ENCODE assay signal across 1 cellular context in the genomic region with DNA sequence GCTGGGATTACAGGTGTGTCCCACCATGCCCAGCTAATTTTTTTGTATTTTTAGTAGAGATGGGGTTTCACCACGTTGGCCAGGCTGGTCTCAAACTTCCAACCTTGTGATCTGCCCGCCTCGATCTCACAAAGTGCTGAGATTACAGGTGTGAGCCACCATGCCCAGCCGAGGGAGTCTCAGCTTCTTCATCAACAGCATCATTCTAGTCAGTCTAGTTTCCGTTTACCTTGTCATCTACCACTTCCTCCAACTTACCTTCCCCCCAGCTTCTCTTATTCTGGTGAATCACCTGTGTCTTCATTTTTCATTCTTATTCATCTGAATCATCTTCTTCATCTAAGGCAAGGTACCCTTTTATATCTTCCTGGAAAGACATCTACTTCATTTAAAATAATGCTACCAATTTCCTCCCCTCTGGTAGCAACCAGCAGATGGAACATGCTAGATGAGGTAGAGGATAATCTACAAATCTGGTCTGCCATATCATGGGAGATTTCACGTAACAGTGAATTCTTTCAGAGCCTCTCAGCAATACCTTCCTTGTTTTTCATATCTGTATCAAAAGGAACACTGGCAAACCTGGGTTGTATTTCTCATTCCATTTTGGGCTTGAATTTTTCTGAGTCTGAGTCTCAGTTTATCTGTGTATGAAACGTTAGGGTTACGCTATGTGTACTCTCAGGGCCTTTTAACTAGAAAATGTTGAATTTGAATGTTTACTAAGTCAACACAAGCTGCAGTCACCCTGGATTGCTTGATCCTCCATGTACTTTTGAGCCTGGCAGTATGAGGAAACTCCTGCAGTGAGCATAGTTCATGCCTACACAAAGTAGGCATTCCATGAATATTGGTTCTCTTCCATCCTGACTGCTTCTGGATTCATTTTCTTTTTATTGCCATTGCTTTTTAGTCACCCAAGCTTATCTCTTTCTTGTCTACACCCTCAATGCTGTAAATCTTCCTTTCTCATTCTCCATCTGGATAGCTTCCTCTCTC.
A peak's percentile ranks its signal among the peaks of the same experiment; 100 is the strongest.
TF ChIP-seq lines count a peak whose summit lies in the region.

No MANE protein-coding gene starts in this region.

TF ChIP-seq in HepG2, 621 proteins besides CTCF, POLR2A, EP300 and RAD21 (continued from another document and continues in another):
- TF ChIP-seq PAWR (CRISPR knock-in tag; IDR thresholded peaks at IDR 0.05; ENCODE audit: borderline replicate concordance) (no peak), ZNF282 (IDR thresholded peaks at IDR 0.05; ENCODE audit: partially characterized antibody) (no peak), ARNT2 (CRISPR knock-in tag; IDR thresholded peaks at IDR 0.05; ENCODE audit: low read depth) (no peak), ZNF550 (CRISPR knock-in tag; IDR thresholded peaks at IDR 0.05; ENCODE audit: borderline replicate concordance) (no peak), MAFF (IDR thresholded peaks at IDR 0.05; ENCODE audit: low read depth, low read length) (no peak), KLF9 (CRISPR knock-in tag; IDR thresholded peaks at IDR 0.05; ENCODE audit: low read depth) (no peak), SATB2 (CRISPR knock-in tag; IDR thresholded peaks at IDR 0.05) (no peak), ZNF263 (CRISPR knock-in tag; IDR thresholded peaks at IDR 0.05) (no peak), ZBTB20 (CRISPR knock-in tag; IDR thresholded peaks at IDR 0.05; ENCODE audit: borderline replicate concordance, low read depth) (peak; percentile 83; the same call in 1 of the 2 replicates), SRSF1 (optimal IDR thresholded peaks at IDR 0.05; ENCODE audit: low read depth, low read length) (no peak), KLF11 (CRISPR knock-in tag; IDR thresholded peaks at IDR 0.05) (peak; percentile 87; the same call in 1 of the 2 replicates), ZNF574 (CRISPR knock-in tag; IDR thresholded peaks at IDR 0.05) (peak; percentile 46; the same call in 1 of the 2 replicates), HOXA9 (CRISPR knock-in tag; IDR thresholded peaks at IDR 0.05; ENCODE audit: borderline replicate concordance) (no peak), ZNF766 (CRISPR knock-in tag; IDR thresholded peaks at IDR 0.05; ENCODE audit: borderline replicate concordance) (no peak), RBFOX2 (IDR thresholded peaks at IDR 0.05; ENCODE audit: low read depth, low read length) (no peak), NR1H2 (CRISPR knock-in tag; IDR thresholded peaks at IDR 0.05; ENCODE audit: borderline replicate concordance, low read depth) (no peak), YEATS4 (CRISPR knock-in tag; IDR thresholded peaks at IDR 0.05; ENCODE audit: borderline replicate concordance) (peak; percentile 74; the same call in 1 of the 2 replicates), ZNF326 (CRISPR knock-in tag; IDR thresholded peaks at IDR 0.05; ENCODE audit: borderline replicate concordance) (no peak), ZNF776 (CRISPR knock-in tag; IDR thresholded peaks at IDR 0.05) (no peak), MBD4 (IDR thresholded peaks at IDR 0.05; ENCODE audit: borderline replicate concordance, low read length) (peak; percentile 87; the same call in 1 of the 2 replicates), ZNF746 (CRISPR knock-in tag; IDR thresholded peaks at IDR 0.05) (no peak), FOXO1 (CRISPR knock-in tag; IDR thresholded peaks at IDR 0.05) (peak; percentile 91), ZNF589 (CRISPR knock-in tag; conservative IDR thresholded peaks at IDR 0.05) (no peak), ELF1 (CRISPR knock-in tag; IDR thresholded peaks at IDR 0.05) (peak; percentile 23; the same call in 1 of the 2 replicates), ZNF646 (CRISPR knock-in tag; IDR thresholded peaks at IDR 0.05) (peak; percentile 54; the same call in 1 of the 2 replicates), ZSCAN29 (CRISPR knock-in tag; conservative IDR thresholded peaks at IDR 0.05) (no peak; the same call in 1 of the 2 replicates), TSC22D2 (CRISPR knock-in tag; IDR thresholded peaks at IDR 0.05; ENCODE audit: borderline replicate concordance) (no peak), ZKSCAN8 (CRISPR knock-in tag; IDR thresholded peaks at IDR 0.05; ENCODE audit: borderline replicate concordance) (peak; percentile 82; the same call in 1 of the 2 replicates), RAD51 (IDR thresholded peaks at IDR 0.05; ENCODE audit: borderline replicate concordance) (no peak), JARID2 (CRISPR knock-in tag; IDR thresholded peaks at IDR 0.05; ENCODE audit: insufficient replicate concordance) (no peak), ZNF576 (CRISPR knock-in tag; IDR thresholded peaks at IDR 0.05) (no peak), ZNF3 (CRISPR knock-in tag; IDR thresholded peaks at IDR 0.05) (0 out of 2 replicates have a peak, but pooled peaks have one; percentile 36), ZBTB38 (CRISPR knock-in tag; IDR thresholded peaks at IDR 0.05) (no peak), TFAP4 (IDR thresholded peaks at IDR 0.05; ENCODE audit: borderline replicate concordance, low read depth) (peak; percentile 52; the same call in 1 of the 2 replicates), ZFP37 (CRISPR knock-in tag; IDR thresholded peaks at IDR 0.05; ENCODE audit: borderline replicate concordance) (no peak)
- TF ChIP-seq, protein P1, sequence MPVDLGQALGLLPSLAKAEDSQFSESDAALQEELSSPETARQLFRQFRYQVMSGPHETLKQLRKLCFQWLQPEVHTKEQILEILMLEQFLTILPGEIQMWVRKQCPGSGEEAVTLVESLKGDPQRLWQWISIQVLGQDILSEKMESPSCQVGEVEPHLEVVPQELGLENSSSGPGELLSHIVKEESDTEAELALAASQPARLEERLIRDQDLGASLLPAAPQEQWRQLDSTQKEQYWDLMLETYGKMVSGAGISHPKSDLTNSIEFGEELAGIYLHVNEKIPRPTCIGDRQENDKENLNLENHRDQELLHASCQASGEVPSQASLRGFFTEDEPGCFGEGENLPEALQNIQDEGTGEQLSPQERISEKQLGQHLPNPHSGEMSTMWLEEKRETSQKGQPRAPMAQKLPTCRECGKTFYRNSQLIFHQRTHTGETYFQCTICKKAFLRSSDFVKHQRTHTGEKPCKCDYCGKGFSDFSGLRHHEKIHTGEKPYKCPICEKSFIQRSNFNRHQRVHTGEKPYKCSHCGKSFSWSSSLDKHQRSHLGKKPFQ (CRISPR knock-in tag; IDR thresholded peaks at IDR 0.05; ENCODE audit: insufficient replicate concordance): no peak
- TF ChIP-seq, protein P2, sequence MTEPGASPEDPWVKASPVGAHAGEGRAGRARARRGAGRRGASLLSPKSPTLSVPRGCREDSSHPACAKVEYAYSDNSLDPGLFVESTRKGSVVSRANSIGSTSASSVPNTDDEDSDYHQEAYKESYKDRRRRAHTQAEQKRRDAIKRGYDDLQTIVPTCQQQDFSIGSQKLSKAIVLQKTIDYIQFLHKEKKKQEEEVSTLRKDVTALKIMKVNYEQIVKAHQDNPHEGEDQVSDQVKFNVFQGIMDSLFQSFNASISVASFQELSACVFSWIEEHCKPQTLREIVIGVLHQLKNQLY (CRISPR knock-in tag; IDR thresholded peaks at IDR 0.05): peak; percentile 61; the same call in 1 of the 2 replicates
- TF ChIP-seq, protein P3, sequence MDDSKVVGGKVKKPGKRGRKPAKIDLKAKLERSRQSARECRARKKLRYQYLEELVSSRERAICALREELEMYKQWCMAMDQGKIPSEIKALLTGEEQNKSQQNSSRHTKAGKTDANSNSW (CRISPR knock-in tag; IDR thresholded peaks at IDR 0.05; ENCODE audit: borderline replicate concordance): no peak
- TF ChIP-seq, protein P4, sequence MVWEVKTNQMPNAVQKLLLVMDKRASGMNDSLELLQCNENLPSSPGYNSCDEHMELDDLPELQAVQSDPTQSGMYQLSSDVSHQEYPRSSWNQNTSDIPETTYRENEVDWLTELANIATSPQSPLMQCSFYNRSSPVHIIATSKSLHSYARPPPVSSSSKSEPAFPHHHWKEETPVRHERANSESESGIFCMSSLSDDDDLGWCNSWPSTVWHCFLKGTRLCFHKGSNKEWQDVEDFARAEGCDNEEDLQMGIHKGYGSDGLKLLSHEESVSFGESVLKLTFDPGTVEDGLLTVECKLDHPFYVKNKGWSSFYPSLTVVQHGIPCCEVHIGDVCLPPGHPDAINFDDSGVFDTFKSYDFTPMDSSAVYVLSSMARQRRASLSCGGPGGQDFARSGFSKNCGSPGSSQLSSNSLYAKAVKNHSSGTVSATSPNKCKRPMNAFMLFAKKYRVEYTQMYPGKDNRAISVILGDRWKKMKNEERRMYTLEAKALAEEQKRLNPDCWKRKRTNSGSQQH (CRISPR knock-in tag; IDR thresholded peaks at IDR 0.05; ENCODE audit: low read depth): 0 out of 2 replicates have a peak, but pooled peaks have one; percentile 39
- TF ChIP-seq, protein P5, sequence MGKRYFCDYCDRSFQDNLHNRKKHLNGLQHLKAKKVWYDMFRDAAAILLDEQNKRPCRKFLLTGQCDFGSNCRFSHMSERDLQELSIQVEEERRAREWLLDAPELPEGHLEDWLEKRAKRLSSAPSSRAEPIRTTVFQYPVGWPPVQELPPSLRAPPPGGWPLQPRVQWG (CRISPR knock-in tag; IDR thresholded peaks at IDR 0.05; ENCODE audit: borderline replicate concordance, low read depth): no peak
